Comparison of ENCODE assay signal across 1 cellular context in the genomic region with DNA sequence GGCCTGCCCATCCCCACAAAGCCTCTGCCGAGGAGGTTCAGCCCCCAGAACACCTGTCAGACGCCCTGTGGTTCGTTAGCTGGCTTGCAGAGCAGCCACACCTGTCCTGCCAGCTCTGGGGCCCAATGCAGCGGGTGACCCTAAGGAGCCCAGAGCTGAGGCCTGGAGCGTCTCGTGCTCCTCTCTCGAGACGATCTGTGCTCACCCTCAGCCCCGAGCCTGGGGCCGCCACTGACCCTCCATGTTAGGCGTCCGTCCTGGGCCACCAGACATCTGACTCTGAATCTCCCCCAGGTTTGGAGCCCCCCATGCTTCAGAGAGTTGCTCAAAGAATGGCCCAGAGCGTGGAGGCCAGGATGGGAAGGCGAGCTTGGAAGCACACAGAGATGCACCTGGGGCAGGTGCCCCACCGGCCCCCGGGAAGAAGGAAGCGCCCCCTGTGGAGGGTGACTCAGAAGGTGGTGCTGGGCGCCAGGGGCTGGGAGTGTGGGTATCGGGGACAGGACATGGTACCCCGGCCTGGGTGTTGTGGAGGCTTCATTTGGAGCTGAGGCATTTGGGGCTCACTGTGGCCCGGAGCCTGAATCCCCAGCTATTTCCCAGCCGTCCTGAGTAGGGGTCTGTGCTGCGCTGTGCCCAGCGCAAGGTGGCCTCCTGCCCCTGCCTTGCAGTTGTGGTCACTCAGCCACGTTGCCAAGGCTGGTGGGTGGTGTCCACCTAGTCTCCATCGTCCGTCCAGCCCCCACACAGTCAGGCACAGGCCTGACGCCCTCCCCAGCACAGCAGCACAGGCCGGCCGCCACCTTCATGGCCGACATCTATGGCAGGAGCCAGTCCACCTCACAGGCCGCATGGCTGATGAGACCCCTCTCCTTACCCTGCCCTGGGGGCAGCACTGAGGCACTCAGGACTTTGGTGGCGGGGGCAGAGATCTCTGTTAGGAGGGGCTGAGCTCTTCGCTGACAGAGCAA.
TF ChIP-seq lines count a peak whose summit lies in the region.

No MANE protein-coding gene starts in this region.

TF ChIP-seq in H1, 55 proteins besides CTCF, POLR2A, EP300 and RAD21:
- TF ChIP-seq TEAD4 (IDR thresholded peaks at IDR 0.05; ENCODE audit: low read depth, low read length) (no peak), BRCA1 (IDR thresholded peaks at IDR 0.05; ENCODE audit: low read depth, low read length) (no peak), JUN (IDR thresholded peaks at IDR 0.05; ENCODE audit: low read depth, low read length) (no peak), SIN3A (conservative IDR thresholded peaks at IDR 0.05 in 1 of 2, IDR thresholded peaks at IDR 0.05 in 1 of 2; ENCODE audit: low read depth in 1 of 2, low read length in 2 of 2) (no peak), MAX (IDR thresholded peaks at IDR 0.05) (no peak), ZNF274 (IDR thresholded peaks at IDR 0.05; ENCODE audit: borderline replicate concordance, extremely low read depth, low read length) (no peak), YY1 (IDR thresholded peaks at IDR 0.05; ENCODE audit: low read depth, low read length) (no peak), EGR1 (IDR thresholded peaks at IDR 0.05; ENCODE audit: borderline replicate concordance, low read depth, low read length) (no peak), MAFK (IDR thresholded peaks at IDR 0.05; ENCODE audit: low read depth, low read length) (no peak), TBP (IDR thresholded peaks at IDR 0.05; ENCODE audit: low read depth, low read length) (no peak), CHD2 (IDR thresholded peaks at IDR 0.05; ENCODE audit: low read length) (no peak), SP4 (IDR thresholded peaks at IDR 0.05; ENCODE audit: low read length) (no peak), RBBP5 (IDR thresholded peaks at IDR 0.05; ENCODE audit: borderline replicate concordance, low read depth, low read length) (no peak), USF2 (IDR thresholded peaks at IDR 0.05; ENCODE audit: low read length) (no peak), SIRT6 (IDR thresholded peaks at IDR 0.05; ENCODE audit: low read length) (no peak), NRF1 (IDR thresholded peaks at IDR 0.05; ENCODE audit: low read depth, low read length) (no peak)
- TF ChIP-seq, protein P1, sequence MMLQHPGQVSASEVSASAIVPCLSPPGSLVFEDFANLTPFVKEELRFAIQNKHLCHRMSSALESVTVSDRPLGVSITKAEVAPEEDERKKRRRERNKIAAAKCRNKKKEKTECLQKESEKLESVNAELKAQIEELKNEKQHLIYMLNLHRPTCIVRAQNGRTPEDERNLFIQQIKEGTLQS (IDR thresholded peaks at IDR 0.05; ENCODE audit: insufficient read depth, low read depth, low read length) = no peak
